13 cellular contexts compared by ENCODE assay signal in genomic region chr17:10243905-10244844, GRCh38. TPM values are rescaled to one million over a fixed set of nuclear protein-coding genes. Genes with fewer than 3 reads are reported as not detected.
A peak's percentile ranks its signal among the peaks of the same experiment; 100 is the strongest.
DNase-seq lines count a peak whose midpoint lies in the region; ATAC-seq and TF ChIP-seq lines count a peak whose summit lies in the region.
"Had no signal": no experiment of that assay in that cellular context is flagged by ENCODE, and none has a peak within 500 bp of the region (broad histone marks: within the 10 kb centered on the region; RNA-seq: fewer than 3 reads in every experiment).

No MANE protein-coding gene starts in this region.

- TF ChIP-seq POLR2A in ovary (IDR thresholded peaks at IDR 0.05): no peak

- intact Hi-C loops in heart right ventricle (cut with DNase I): no loop called here
- intact Hi-C loops in ovary (cut with DNase I): no loop called here

- DNase-seq in Daoy (ENCODE audit: low read depth): peak; percentile 77
- peak; percentile 70 for DNase-seq in MG63
- DNase-seq in heart right ventricle: no peak
- DNase-seq in ovary: peak in 3 of 5 donors; percentile 19 to 22 (median 19)
- no peak for DNase-seq in H7
- DNase-seq in BE2C: no peak
- DNase-seq: activated CD4-positive, alpha-beta T cell treated with anti-CD3 and anti-CD28 coated beads for 4 hours; activated naive CD8-positive, alpha-beta T cell treated with anti-CD3 and anti-CD28 coated beads for 36 hours; NCI-H2029; SHP77 treated with DMSO at 0.1 percent for 48 hours; stimulated activated naive CD4-positive, alpha-beta T cell had no signal

- TF ChIP-seq CTCF in heart right ventricle (IDR thresholded peaks at IDR 0.05): no peak
- TF ChIP-seq CTCF in ovary (IDR thresholded peaks at IDR 0.05): no peak
- no peak for TF ChIP-seq CTCF in BE2C (IDR thresholded peaks at IDR 0.05; ENCODE audit: low read depth, low read length)

- no peaks in the 10 kb centered on the region; the same call in 1 of the 2 replicates for H3K9me3 ChIP-seq in MG63
- peaks cover 0 to 3% (median 0%) of the 10 kb centered on the region in 11 donors for H3K9me3 ChIP-seq in heart right ventricle
- no peaks in the 10 kb centered on the region for H3K9me3 ChIP-seq in ovary
- H3K9me3 ChIP-seq in BE2C: no peaks in the 10 kb centered on the region

- H3K36me3 ChIP-seq in MG63 (no peaks in the 10 kb centered on the region), heart right ventricle (no peaks in the 10 kb centered on the region), ovary (no peaks in the 10 kb centered on the region), H7 (replicated peaks; ENCODE audit: control insufficient read depth, insufficient read depth, low read length) (no peaks in the 10 kb centered on the region), BE2C (no peaks in the 10 kb centered on the region)

- H3K27me3 ChIP-seq in MG63 (no peaks in the 10 kb centered on the region), heart right ventricle (no peaks in the 10 kb centered on the region), ovary (no peaks in the 10 kb centered on the region), H7 (ENCODE audit: control insufficient read depth, insufficient read depth, low read length) (no peaks in the 10 kb centered on the region), BE2C (no peaks in the 10 kb centered on the region)

- ATAC-seq in heart right ventricle (peak in 5 of 8 donors; percentile 12 to 88 (median 42)), HG02610 (IDR thresholded peaks at IDR 0.05; ENCODE audit: unreplicated experiment) (no peak), GM18498 (IDR thresholded peaks at IDR 0.05; ENCODE audit: unreplicated experiment) (no peak)

- no peak overlapping the region for H3K4me3 ChIP-seq in MG63
- no peak overlapping the region for H3K4me3 ChIP-seq in heart right ventricle
- no peak overlapping the region for H3K4me3 ChIP-seq in ovary
- H3K4me3 ChIP-seq in H7 (ENCODE audit: insufficient read depth, low read depth, low read length): no peak overlapping the region
- no peak overlapping the region for H3K4me3 ChIP-seq in BE2C (ENCODE audit: low read depth, low read length)

- H3K4me1 ChIP-seq in heart right ventricle (peaks cover 0 to 3% (median 0%) of the 10 kb centered on the region in 9 donors), ovary (ENCODE audit: insufficient read depth) (peaks cover 4% of the 10 kb centered on the region), BE2C (no peaks in the 10 kb centered on the region)

- 58 to 63% methylated on average over 12 of the region's 12 CpGs for WGBS in heart right ventricle, 2 donors
- 16 to 23% (median 21%) methylated on average over 12 of the region's 12 CpGs for WGBS in ovary, 3 donors

- no peak for TF ChIP-seq EP300 in ovary (IDR thresholded peaks at IDR 0.05)

- H3K27ac ChIP-seq in heart right ventricle: no peak overlapping the region
- H3K27ac ChIP-seq in ovary: no peak overlapping the region

RNA-seq across cellular contexts. Expression of gene GAS7, which starts 45.8 kb away (rescaled TPM):
- 1.1 and 2.5 TPM in 2 replicates for total RNA-seq in Daoy (2014; rRNA removed; shearing (Covaris generic))
- total RNA-seq in MG63 (2014; rRNA removed; shearing (Covaris generic); ENCODE audit: low replicate concordance): 0.91 and 8.7 TPM in 2 replicates
- total RNA-seq in heart right ventricle (100 to 1,000 TPM in 1 of 10 donors, 10 to 100 TPM in 9; 39.6 to 111 (median 67.7) TPM), ovary (10 to 100 TPM in 6 of 7 donors, 1 to 10 TPM in 1; 9.1 to 48.0 (median 24.2) TPM)
- polyA plus RNA-seq in heart right ventricle (10 to 100 TPM; 19.8 to 35.3 TPM), ovary (10 to 100 TPM in 1 of 2 donors, 1 to 10 TPM in 1; 7.1 to 28.8 TPM)
- total RNA-seq in H7 (2014; rRNA removed; shearing (Covaris generic)): 4.2 and 6.8 TPM in 2 replicates
- polyA plus RNA-seq in BE2C (2012; ENCODE audit: insufficient read depth, insufficient read length, low read depth): 0.19 TPM

Comparison
In these comparisons a context has a peak if more than half of its experiments do, and no peak if none do; other contexts are left out.
1. DNase-seq: peak in Daoy (single experiment), MG63 (single experiment) and ovary (3 of 5); none in heart right ventricle (0 of 2), H7 (single experiment) and BE2C (single experiment).
2. ATAC-seq: peak in heart right ventricle (5 of 8); none in HG02610 (single experiment) and GM18498 (single experiment).